ENCODE assay signal across 1 cellular context in genomic region chr2:156445311-156446218, GRCh38.
TF ChIP-seq lines count a peak whose summit lies in the region.

No MANE protein-coding gene starts in this region.

TF ChIP-seq in SK-N-SH treated with all-trans-retinoic acid at 6 μM for 48 hours, 23 proteins besides CTCF, POLR2A, EP300 and RAD21 (continued from another document):
- TF ChIP-seq, protein P1, sequence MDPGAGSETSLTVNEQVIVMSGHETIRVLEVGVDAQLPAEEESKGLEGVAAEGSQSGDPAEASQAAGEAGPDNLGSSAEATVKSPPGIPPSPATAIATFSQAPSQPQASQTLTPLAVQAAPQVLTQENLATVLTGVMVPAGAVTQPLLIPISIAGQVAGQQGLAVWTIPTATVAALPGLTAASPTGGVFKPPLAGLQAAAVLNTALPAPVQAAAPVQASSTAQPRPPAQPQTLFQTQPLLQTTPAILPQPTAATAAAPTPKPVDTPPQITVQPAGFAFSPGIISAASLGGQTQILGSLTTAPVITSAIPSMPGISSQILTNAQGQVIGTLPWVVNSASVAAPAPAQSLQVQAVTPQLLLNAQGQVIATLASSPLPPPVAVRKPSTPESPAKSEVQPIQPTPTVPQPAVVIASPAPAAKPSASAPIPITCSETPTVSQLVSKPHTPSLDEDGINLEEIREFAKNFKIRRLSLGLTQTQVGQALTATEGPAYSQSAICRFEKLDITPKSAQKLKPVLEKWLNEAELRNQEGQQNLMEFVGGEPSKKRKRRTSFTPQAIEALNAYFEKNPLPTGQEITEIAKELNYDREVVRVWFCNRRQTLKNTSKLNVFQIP (CRISPR knock-in tag; IDR thresholded peaks at IDR 0.05; ENCODE audit: borderline replicate concordance, low read depth) = no peak
- TF ChIP-seq CREB5 (CRISPR knock-in tag; IDR thresholded peaks at IDR 0.05; ENCODE audit: low read depth) = no peak
